ENCODE assay signal across 11 cellular contexts in genomic region chr3:190338717-190339116, GRCh38. TPM values are rescaled to one million over a fixed set of nuclear protein-coding genes. Genes with fewer than 3 reads are reported as not detected.
DNase-seq lines count a peak whose midpoint lies in the region; ATAC-seq and TF ChIP-seq lines count a peak whose summit lies in the region.
"Had no signal": no experiment of that assay in that cellular context is flagged by ENCODE, and none has a peak within 500 bp of the region (broad histone marks: within the 10 kb centered on the region; RNA-seq: fewer than 3 reads in every experiment).

No MANE protein-coding gene starts in this region.

- no peak overlapping the region for H3K4me3 ChIP-seq in retinal pigment epithelial cell (ENCODE audit: low read length)
- H3K4me3 ChIP-seq: tibial artery had no signal

- ATAC-seq in HG02885 (IDR thresholded peaks at IDR 0.05; ENCODE audit: poor library complexity, unreplicated experiment): peak; percentile 4
- ATAC-seq in esophagus mucosa: peak; percentile 87
- ATAC-seq in HG02571 (IDR thresholded peaks at IDR 0.05; ENCODE audit: unreplicated experiment): no peak
- no peak for ATAC-seq in GM19455 (IDR thresholded peaks at IDR 0.05; ENCODE audit: unreplicated experiment)

- DNase-seq in NCI-H226: peak; percentile 77
- no peak for DNase-seq in retinal pigment epithelial cell (ENCODE audit: low read depth)
- no peak for DNase-seq in stimulated activated CD4-positive, alpha-beta T cell treated with anti-CD3 and anti-CD28 coated beads, Interleukin-4, amount 100 ng/mL, for 24 hours
- DNase-seq: activated T-cell treated with anti-CD3 and anti-CD28 coated beads for 4 hours, DMS 273 treated with DMSO at 0.1 percent for 48 hours, Karpas-422, tibial artery had no signal

- TF ChIP-seq CTCF in retinal pigment epithelial cell (conservative IDR thresholded peaks at IDR 0.05; ENCODE audit: low read depth, low read length): peak; percentile 15

RNA-seq across cellular contexts. Expression of gene CLDN1, which starts 16.5 kb away (rescaled TPM):
- total RNA-seq in esophagus mucosa: 40.3 TPM

RNA-seq across cellular contexts. Expression of gene CLDN16, which starts 49.2 kb away (rescaled TPM):
- 0.76 TPM for total RNA-seq in esophagus mucosa

Comparison
In these comparisons a context has a peak if more than half of its experiments do, and no peak if none do; other contexts are left out.
1. ATAC-seq: peak in HG02885 (single experiment) and esophagus mucosa (single experiment); none in HG02571 (single experiment) and GM19455 (single experiment).